Comparison of ENCODE assay signal across 8 cellular contexts in genomic region chr1:71049951-71050598, GRCh38. TPM values are rescaled to one million over a fixed set of nuclear protein-coding genes. Genes with fewer than 3 reads are reported as not detected.
DNase-seq lines count a peak whose midpoint lies in the region; ATAC-seq lines count a peak whose summit lies in the region.

No MANE protein-coding gene starts in this region.

- H3K4me3 Mint-ChIP-seq in stimulated activated naive CD8-positive, alpha-beta T cell treated with anti-CD3 and anti-CD28 coated beads, Interleukin-15, amount 100 ng/mL, for 72 hours, result no peak overlapping the region

- peak; percentile 72 for ATAC-seq in GM21529 (IDR thresholded peaks at IDR 0.05; ENCODE audit: unreplicated experiment)
- peak; percentile 37 for ATAC-seq in stimulated activated naive CD8-positive, alpha-beta T cell treated with anti-CD3 and anti-CD28 coated beads, Interleukin-15, amount 100 ng/mL, for 72 hours

- H3K27me3 Mint-ChIP-seq in stimulated activated naive CD8-positive, alpha-beta T cell treated with anti-CD3 and anti-CD28 coated beads, Interleukin-15, amount 100 ng/mL, for 72 hours, result peaks cover 55% of the 10 kb centered on the region

- peak; percentile 9 for DNase-seq in GF-D8 (lab: John Stamatoyannopoulos, UW)
- DNase-seq in HT-29 (ENCODE audit: low spot score), result peak; percentile 85
- DNase-seq in NCI-H82 (lab: John Stamatoyannopoulos, UW), result peak; percentile 86
- DNase-seq in brain pericyte (ENCODE audit: low read depth, low spot score), result peak; percentile 38
- DNase-seq in iris pigment epithelial cell (ENCODE audit: low read depth), result peak; percentile 73
- peak; percentile 14 to 24 for DNase-seq in stimulated activated naive CD8-positive, alpha-beta T cell treated with anti-CD3 and anti-CD28 coated beads, Interleukin-15, amount 100 ng/mL, for 72 hours
- DNase-seq in activated CD8-positive, alpha-beta memory T cell treated with anti-CD3 and anti-CD28 coated beads, Interleukin-2, amount 50 U/mL, for 48 hours, result no peak

- H3K9me3 Mint-ChIP-seq in stimulated activated naive CD8-positive, alpha-beta T cell treated with anti-CD3 and anti-CD28 coated beads, Interleukin-15, amount 100 ng/mL, for 72 hours, result no peaks in the 10 kb centered on the region

- no peak overlapping the region for H3K27ac Mint-ChIP-seq in stimulated activated naive CD8-positive, alpha-beta T cell treated with anti-CD3 and anti-CD28 coated beads, Interleukin-15, amount 100 ng/mL, for 72 hours

- peaks cover 13% of the 10 kb centered on the region for H3K4me1 Mint-ChIP-seq in stimulated activated naive CD8-positive, alpha-beta T cell treated with anti-CD3 and anti-CD28 coated beads, Interleukin-15, amount 100 ng/mL, for 72 hours

RNA-seq across cellular contexts. Expression of gene PTGER3, which starts 2.5 kb away (rescaled TPM):
- not detected in 2 replicates for total RNA-seq in HT-29 (2014; rRNA removed; shearing (Covaris generic))

RNA-seq across cellular contexts. Expression of gene ZRANB2, which starts 30.8 kb away (rescaled TPM):
- 16.3 and 18.0 TPM in 2 replicates for total RNA-seq in HT-29 (2014; rRNA removed; shearing (Covaris generic))
